ENCODE assay signal across 26 cellular contexts in genomic region chr11:7670631-7671030, GRCh38. TPM values are rescaled to one million over a fixed set of nuclear protein-coding genes. Genes with fewer than 3 reads are reported as not detected.
DNase-seq lines count a peak whose midpoint lies in the region; ATAC-seq and TF ChIP-seq lines count a peak whose summit lies in the region.
"Had no signal": no experiment of that assay in that cellular context is flagged by ENCODE, and none has a peak within 500 bp of the region (broad histone marks: within the 10 kb centered on the region; RNA-seq: fewer than 3 reads in every experiment).

No MANE protein-coding gene starts in this region.

- H3K27me3 ChIP-seq in suprapubic skin (no peaks in the 10 kb centered on the region), ascending aorta (no peaks in the 10 kb centered on the region)

- DNase-seq in NOMO-1 (lab: John Stamatoyannopoulos, UW; ENCODE audit: unreplicated experiment in 2 of 2), result peak; percentile 30 to 63
- no peak for DNase-seq in NOMO-1 treated with dmso at 0.1 percent for 144 hours (lab: John Stamatoyannopoulos, UW; ENCODE audit: unreplicated experiment)
- no peak for DNase-seq in memory B cell (ENCODE audit: low spot score in 2 of 2)
- no peak for DNase-seq in suprapubic skin (ENCODE audit: low spot score in 2 of 2)
- no peak for DNase-seq in activated CD4-positive, alpha-beta T cell treated with anti-CD3 and anti-CD28 coated beads, Interleukin-2, amount 50 U/mL, for 1 hour
- no peak for DNase-seq in ascending aorta (ENCODE audit: low spot score in 2 of 2)
- DNase-seq: activated CD4-positive, alpha-beta memory T cell treated with anti-CD3 and anti-CD28 coated beads, Interleukin-2, amount 10 ng/mL, durations not matched to agents 7 days and 5 days; activated naive CD4-positive, alpha-beta T cell treated with Interleukin-2 at 50 U/mL for 16 hours; activated T-cell treated with anti-CD3 and anti-CD28 coated beads for 4 hours; amniotic stem cell; BE2C; Caco-2; effector CD4-positive, alpha-beta T cell; Karpas-422; NCI-H1105 treated with DMSO at 0.1 percent for 48 hours; NCI-H510A treated with DMSO at 0.1 percent for 48 hours; SHP77 treated with DMSO at 0.1 percent for 48 hours; small intestine; stimulated activated CD4-positive, alpha-beta T cell treated with anti-CD3 and anti-CD28 coated beads, Interleukin-4, amount 100 ng/mL, for 1 hour; stimulated activated naive CD8-positive, alpha-beta T cell treated with anti-CD3 and anti-CD28 coated beads, Interleukin-15, amount 100 ng/mL, for 72 hours had no signal

- H3K27me3 Mint-ChIP-seq in memory B cell, result peaks cover under 1% of the 10 kb centered on the region

- TF ChIP-seq EP300 in suprapubic skin (IDR thresholded peaks at IDR 0.05), result no peak

- H3K4me3 Mint-ChIP-seq in memory B cell, result no peak overlapping the region
- H3K4me3 Mint-ChIP-seq: activated CD4-positive, alpha-beta memory T cell treated with anti-CD3 and anti-CD28 coated beads, Interleukin-2, amount 10 ng/mL, durations not matched to agents 7 days and 5 days; central memory CD8-positive, alpha-beta T cell; neural progenitor cell; stimulated activated naive CD8-positive, alpha-beta T cell treated with anti-CD3 and anti-CD28 coated beads, Interleukin-15, amount 100 ng/mL, for 72 hours; T-helper 1 cell treated with Interleukin-12 subunit alpha and Interleukin-12 subunit beta and Interleukin-4 antibody, amounts not matched to agents 30 μg/mL and 1 μg/mL, for 36 hours had no signal

- H3K36me3 ChIP-seq in suprapubic skin (peaks cover 21% of the 10 kb centered on the region), ascending aorta (peaks cover 0 to 3% of the 10 kb centered on the region in 2 donors)
- H3K36me3 ChIP-seq: BE2C, neural progenitor cell had no signal

- intact Hi-C loops in ascending aorta (cut with DNase I), result loop anchor here (5.0 kb wide), 2 partner anchors 158 to 317 kb away; partner anchors contain the start of genes EIF3F and PPFIBP2

- peak overlapping the region; percentile 90 for H3K27ac Mint-ChIP-seq in memory B cell
- H3K27ac Mint-ChIP-seq: activated CD4-positive, alpha-beta memory T cell treated with anti-CD3 and anti-CD28 coated beads, Interleukin-2, amount 10 ng/mL, durations not matched to agents 7 days and 5 days; neural progenitor cell; T-helper 1 cell treated with Interleukin-12 subunit alpha and Interleukin-12 subunit beta and Interleukin-4 antibody, amounts not matched to agents 30 μg/mL and 1 μg/mL, for 36 hours had no signal

- no peaks in the 10 kb centered on the region for H3K9me3 Mint-ChIP-seq in memory B cell
- H3K9me3 Mint-ChIP-seq: activated CD4-positive, alpha-beta memory T cell treated with anti-CD3 and anti-CD28 coated beads, Interleukin-2, amount 10 ng/mL, durations not matched to agents 7 days and 5 days; central memory CD8-positive, alpha-beta T cell; stimulated activated naive CD8-positive, alpha-beta T cell treated with anti-CD3 and anti-CD28 coated beads, Interleukin-15, amount 100 ng/mL, for 72 hours; T-helper 1 cell treated with Interleukin-12 subunit alpha and Interleukin-12 subunit beta and Interleukin-4 antibody, amounts not matched to agents 30 μg/mL and 1 μg/mL, for 36 hours had no signal

- ATAC-seq in memory B cell (ENCODE audit: low read depth) (no peak), GM21528 (IDR thresholded peaks at IDR 0.05; ENCODE audit: low FRiP score, unreplicated experiment) (no peak)
- ATAC-seq: left lobe of liver; stimulated activated naive CD8-positive, alpha-beta T cell treated with anti-CD3 and anti-CD28 coated beads, Interleukin-15, amount 100 ng/mL, for 72 hours had no signal

- H3K4me3 ChIP-seq in suprapubic skin (no peak overlapping the region), ascending aorta (no peak overlapping the region)
- H3K4me3 ChIP-seq: neural progenitor cell had no signal

- H3K4me1 ChIP-seq in suprapubic skin (peaks cover 34% of the 10 kb centered on the region), ascending aorta (peaks cover 0 to 9% of the 10 kb centered on the region in 2 donors)
- H3K4me1 ChIP-seq: BE2C had no signal

- H3K36me3 Mint-ChIP-seq in memory B cell, result no peaks in the 10 kb centered on the region
- H3K36me3 Mint-ChIP-seq: neural progenitor cell had no signal

- peaks cover 26% of the 10 kb centered on the region for H3K4me1 Mint-ChIP-seq in memory B cell

- TF ChIP-seq POLR2A in suprapubic skin (IDR thresholded peaks at IDR 0.05), result no peak

- 89% methylated on average over 4 of the region's 4 CpGs for WGBS in suprapubic skin

- peak overlapping the region; percentile 24 for H3K27ac ChIP-seq in angular gyrus (ENCODE audit: low read depth, low read length)
- H3K27ac ChIP-seq in suprapubic skin, result peak overlapping the region; percentile 8
- H3K27ac ChIP-seq in ascending aorta, result no peak overlapping the region
- H3K27ac ChIP-seq: neural progenitor cell had no signal

- H3K9me3 ChIP-seq in suprapubic skin (no peaks in the 10 kb centered on the region), ascending aorta (no peaks in the 10 kb centered on the region)
- H3K9me3 ChIP-seq: BE2C, Caco-2 had no signal

- TF ChIP-seq CTCF in suprapubic skin (IDR thresholded peaks at IDR 0.05) (no peak), ascending aorta (IDR thresholded peaks at IDR 0.05) (no peak)

RNA-seq across cellular contexts. Expression of gene CYB5R2, which starts 2.7 kb away (rescaled TPM):
- 10 to 100 TPM; 30.7 to 78.4 (median 53.9) TPM for total RNA-seq in suprapubic skin
- total RNA-seq in ascending aorta, result 35.8 TPM

RNA-seq across cellular contexts. Expression of gene OVCH2, which starts 35.6 kb away (rescaled TPM):
- total RNA-seq in suprapubic skin, result 10 to 100 TPM in 2 of 4 donors, 1 to 10 TPM in 2; 6.2 to 44.0 (median 20.3) TPM
- total RNA-seq in ascending aorta, result not detected
- total RNA-seq: activated CD4-positive, alpha-beta memory T cell treated with anti-CD3 and anti-CD28 coated beads, Interleukin-2, amount 10 ng/mL, durations not matched to agents 7 days and 5 days; left lobe of liver had no signal

Comparison
In these comparisons a context has a peak if more than half of its experiments do, and no peak if none do; other contexts are left out.
1. DNase-seq: peak in NOMO-1 (2 of 2); none in NOMO-1 treated with dmso at 0.1 percent for 144 hours (single experiment), memory B cell (0 of 2), suprapubic skin (0 of 2), activated CD4-positive, alpha-beta T cell treated with anti-CD3 and anti-CD28 coated beads, Interleukin-2, amount 50 U/mL, for 1 hour (single experiment) and ascending aorta (0 of 2).
2. H3K27ac ChIP-seq: peak in angular gyrus (single experiment) and suprapubic skin (single experiment); none in ascending aorta (0 of 2).